In the genomic region with DNA sequence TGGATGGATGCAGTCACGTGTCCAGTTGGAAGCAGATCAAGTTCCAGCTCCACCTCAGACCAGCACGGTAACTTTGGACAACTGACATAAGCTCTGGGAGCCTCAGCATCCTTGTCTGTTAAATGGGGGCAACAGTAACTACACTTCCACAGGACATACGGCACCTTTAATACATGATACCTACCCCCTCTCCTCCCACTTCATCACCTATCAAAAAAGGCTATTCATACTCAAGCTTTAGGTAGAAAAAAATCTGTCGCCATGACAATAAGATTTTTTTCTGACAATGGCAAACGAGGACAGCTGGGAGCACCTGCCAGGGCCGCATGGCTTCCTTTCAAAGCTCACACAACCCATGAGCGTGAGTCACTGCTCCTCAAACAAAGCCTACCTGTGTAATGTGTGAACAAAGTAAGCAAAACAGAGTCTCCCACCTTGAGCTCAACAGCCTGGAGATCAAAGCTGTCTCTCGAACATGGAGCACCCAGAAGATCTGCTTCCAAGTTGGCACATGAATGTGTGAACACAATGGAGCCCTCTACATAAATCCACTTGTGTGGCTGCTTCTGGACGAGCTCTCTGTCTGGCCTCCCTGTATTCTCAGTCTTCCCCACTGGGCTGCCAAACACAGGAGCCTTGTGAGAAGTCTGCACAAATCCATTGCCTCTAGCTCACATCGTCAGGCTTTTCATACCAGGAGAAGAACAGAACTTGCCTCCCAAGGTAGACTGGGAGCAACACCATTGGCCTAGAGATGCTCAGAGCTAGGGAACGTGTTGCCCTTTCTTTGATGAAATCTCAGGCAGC, we compare ENCODE assay signal across 1 cellular context.
TF ChIP-seq lines count a peak whose summit lies in the region.

No MANE protein-coding gene starts in this region.

TF ChIP-seq in HepG2, 621 proteins besides CTCF, POLR2A, EP300 and RAD21 (continued from another document and continues in another):
- TF ChIP-seq, protein P1, sequence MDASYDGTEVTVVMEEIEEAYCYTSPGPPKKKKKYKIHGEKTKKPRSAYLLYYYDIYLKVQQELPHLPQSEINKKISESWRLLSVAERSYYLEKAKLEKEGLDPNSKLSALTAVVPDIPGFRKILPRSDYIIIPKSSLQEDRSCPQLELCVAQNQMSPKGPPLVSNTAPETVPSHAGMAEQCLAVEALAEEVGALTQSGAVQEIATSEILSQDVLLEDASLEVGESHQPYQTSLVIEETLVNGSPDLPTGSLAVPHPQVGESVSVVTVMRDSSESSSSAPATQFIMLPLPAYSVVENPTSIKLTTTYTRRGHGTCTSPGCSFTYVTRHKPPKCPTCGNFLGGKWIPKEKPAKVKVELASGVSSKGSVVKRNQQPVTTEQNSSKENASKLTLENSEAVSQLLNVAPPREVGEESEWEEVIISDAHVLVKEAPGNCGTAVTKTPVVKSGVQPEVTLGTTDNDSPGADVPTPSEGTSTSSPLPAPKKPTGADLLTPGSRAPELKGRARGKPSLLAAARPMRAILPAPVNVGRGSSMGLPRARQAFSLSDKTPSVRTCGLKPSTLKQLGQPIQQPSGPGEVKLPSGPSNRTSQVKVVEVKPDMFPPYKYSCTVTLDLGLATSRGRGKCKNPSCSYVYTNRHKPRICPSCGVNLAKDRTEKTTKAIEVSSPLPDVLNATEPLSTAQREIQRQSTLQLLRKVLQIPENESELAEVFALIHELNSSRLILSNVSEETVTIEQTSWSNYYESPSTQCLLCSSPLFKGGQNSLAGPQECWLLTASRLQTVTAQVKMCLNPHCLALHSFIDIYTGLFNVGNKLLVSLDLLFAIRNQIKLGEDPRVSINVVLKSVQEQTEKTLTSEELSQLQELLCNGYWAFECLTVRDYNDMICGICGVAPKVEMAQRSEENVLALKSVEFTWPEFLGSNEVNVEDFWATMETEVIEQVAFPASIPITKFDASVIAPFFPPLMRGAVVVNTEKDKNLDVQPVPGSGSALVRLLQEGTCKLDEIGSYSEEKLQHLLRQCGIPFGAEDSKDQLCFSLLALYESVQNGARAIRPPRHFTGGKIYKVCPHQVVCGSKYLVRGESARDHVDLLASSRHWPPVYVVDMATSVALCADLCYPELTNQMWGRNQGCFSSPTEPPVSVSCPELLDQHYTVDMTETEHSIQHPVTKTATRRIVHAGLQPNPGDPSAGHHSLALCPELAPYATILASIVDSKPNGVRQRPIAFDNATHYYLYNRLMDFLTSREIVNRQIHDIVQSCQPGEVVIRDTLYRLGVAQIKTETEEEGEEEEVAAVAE (CRISPR knock-in tag; IDR thresholded peaks at IDR 0.05; ENCODE audit: borderline replicate concordance) = peak; percentile 91; the same call in 1 of the 2 replicates
- 0 out of 2 replicates have a peak, but pooled peaks have one; percentile 58 for TF ChIP-seq RELA (CRISPR knock-in tag; IDR thresholded peaks at IDR 0.05)
- TF ChIP-seq, protein P2, sequence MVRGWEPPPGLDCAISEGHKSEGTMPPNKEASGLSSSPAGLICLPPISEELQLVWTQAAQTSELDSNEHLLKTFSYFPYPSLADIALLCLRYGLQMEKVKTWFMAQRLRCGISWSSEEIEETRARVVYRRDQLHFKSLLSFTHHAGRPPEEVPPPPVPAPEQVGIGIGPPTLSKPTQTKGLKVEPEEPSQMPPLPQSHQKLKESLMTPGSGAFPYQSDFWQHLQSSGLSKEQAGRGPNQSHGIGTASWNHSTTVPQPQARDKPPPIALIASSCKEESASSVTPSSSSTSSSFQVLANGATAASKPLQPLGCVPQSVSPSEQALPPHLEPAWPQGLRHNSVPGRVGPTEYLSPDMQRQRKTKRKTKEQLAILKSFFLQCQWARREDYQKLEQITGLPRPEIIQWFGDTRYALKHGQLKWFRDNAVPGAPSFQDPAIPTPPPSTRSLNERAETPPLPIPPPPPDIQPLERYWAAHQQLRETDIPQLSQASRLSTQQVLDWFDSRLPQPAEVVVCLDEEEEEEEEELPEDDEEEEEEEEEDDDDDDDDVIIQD (CRISPR knock-in tag; IDR thresholded peaks at IDR 0.05; ENCODE audit: low read depth) = 0 out of 2 replicates have a peak, but pooled peaks have one; percentile 61
- TF ChIP-seq CCAR2 (optimal IDR thresholded peaks at IDR 0.05; ENCODE audit: low read depth, low read length) = peak; percentile 67
- peak; percentile 51; the same call in 1 of the 2 replicates for TF ChIP-seq CBX5 (CRISPR knock-in tag; IDR thresholded peaks at IDR 0.05; ENCODE audit: borderline replicate concordance)
- no peak for TF ChIP-seq ZNF549 (CRISPR knock-in tag; IDR thresholded peaks at IDR 0.05)
- peak; percentile 62; the same call in 1 of the 2 replicates for TF ChIP-seq NFKBIZ (CRISPR knock-in tag; IDR thresholded peaks at IDR 0.05)
- peak; percentile 22; the same call in 1 of the 2 replicates for TF ChIP-seq ZNF253 (CRISPR knock-in tag; IDR thresholded peaks at IDR 0.05; ENCODE audit: borderline replicate concordance)
- TF ChIP-seq, protein P3, sequence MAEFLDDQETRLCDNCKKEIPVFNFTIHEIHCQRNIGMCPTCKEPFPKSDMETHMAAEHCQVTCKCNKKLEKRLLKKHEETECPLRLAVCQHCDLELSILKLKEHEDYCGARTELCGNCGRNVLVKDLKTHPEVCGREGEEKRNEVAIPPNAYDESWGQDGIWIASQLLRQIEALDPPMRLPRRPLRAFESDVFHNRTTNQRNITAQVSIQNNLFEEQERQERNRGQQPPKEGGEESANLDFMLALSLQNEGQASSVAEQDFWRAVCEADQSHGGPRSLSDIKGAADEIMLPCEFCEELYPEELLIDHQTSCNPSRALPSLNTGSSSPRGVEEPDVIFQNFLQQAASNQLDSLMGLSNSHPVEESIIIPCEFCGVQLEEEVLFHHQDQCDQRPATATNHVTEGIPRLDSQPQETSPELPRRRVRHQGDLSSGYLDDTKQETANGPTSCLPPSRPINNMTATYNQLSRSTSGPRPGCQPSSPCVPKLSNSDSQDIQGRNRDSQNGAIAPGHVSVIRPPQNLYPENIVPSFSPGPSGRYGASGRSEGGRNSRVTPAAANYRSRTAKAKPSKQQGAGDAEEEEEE (CRISPR knock-in tag; IDR thresholded peaks at IDR 0.05; ENCODE audit: borderline replicate concordance) = 0 out of 2 replicates have a peak, but pooled peaks have one; percentile 68
- TF ChIP-seq POGZ (CRISPR knock-in tag; IDR thresholded peaks at IDR 0.05) = peak; percentile 66; the same call in 1 of the 2 replicates
- TF ChIP-seq, protein P4, sequence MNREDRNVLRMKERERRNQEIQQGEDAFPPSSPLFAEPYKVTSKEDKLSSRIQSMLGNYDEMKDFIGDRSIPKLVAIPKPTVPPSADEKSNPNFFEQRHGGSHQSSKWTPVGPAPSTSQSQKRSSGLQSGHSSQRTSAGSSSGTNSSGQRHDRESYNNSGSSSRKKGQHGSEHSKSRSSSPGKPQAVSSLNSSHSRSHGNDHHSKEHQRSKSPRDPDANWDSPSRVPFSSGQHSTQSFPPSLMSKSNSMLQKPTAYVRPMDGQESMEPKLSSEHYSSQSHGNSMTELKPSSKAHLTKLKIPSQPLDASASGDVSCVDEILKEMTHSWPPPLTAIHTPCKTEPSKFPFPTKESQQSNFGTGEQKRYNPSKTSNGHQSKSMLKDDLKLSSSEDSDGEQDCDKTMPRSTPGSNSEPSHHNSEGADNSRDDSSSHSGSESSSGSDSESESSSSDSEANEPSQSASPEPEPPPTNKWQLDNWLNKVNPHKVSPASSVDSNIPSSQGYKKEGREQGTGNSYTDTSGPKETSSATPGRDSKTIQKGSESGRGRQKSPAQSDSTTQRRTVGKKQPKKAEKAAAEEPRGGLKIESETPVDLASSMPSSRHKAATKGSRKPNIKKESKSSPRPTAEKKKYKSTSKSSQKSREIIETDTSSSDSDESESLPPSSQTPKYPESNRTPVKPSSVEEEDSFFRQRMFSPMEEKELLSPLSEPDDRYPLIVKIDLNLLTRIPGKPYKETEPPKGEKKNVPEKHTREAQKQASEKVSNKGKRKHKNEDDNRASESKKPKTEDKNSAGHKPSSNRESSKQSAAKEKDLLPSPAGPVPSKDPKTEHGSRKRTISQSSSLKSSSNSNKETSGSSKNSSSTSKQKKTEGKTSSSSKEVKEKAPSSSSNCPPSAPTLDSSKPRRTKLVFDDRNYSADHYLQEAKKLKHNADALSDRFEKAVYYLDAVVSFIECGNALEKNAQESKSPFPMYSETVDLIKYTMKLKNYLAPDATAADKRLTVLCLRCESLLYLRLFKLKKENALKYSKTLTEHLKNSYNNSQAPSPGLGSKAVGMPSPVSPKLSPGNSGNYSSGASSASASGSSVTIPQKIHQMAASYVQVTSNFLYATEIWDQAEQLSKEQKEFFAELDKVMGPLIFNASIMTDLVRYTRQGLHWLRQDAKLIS (CRISPR knock-in tag; IDR thresholded peaks at IDR 0.05) = no peak
- TF ChIP-seq, protein P5, sequence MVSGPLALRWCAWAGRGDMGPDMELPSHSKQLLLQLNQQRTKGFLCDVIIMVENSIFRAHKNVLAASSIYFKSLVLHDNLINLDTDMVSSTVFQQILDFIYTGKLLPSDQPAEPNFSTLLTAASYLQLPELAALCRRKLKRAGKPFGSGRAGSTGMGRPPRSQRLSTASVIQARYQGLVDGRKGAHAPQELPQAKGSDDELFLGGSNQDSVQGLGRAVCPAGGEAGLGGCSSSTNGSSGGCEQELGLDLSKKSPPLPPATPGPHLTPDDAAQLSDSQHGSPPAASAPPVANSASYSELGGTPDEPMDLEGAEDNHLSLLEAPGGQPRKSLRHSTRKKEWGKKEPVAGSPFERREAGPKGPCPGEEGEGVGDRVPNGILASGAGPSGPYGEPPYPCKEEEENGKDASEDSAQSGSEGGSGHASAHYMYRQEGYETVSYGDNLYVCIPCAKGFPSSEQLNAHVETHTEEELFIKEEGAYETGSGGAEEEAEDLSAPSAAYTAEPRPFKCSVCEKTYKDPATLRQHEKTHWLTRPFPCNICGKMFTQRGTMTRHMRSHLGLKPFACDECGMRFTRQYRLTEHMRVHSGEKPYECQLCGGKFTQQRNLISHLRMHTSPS (CRISPR knock-in tag; IDR thresholded peaks at IDR 0.05; ENCODE audit: low read depth) = peak; percentile 37; the same call in 1 of the 2 replicates
- peak; percentile 89; the same call in 1 of the 2 replicates for TF ChIP-seq POLR2AphosphoS2 (IDR thresholded peaks at IDR 0.05; ENCODE audit: low read depth, low read length)
- TF ChIP-seq, protein P6, sequence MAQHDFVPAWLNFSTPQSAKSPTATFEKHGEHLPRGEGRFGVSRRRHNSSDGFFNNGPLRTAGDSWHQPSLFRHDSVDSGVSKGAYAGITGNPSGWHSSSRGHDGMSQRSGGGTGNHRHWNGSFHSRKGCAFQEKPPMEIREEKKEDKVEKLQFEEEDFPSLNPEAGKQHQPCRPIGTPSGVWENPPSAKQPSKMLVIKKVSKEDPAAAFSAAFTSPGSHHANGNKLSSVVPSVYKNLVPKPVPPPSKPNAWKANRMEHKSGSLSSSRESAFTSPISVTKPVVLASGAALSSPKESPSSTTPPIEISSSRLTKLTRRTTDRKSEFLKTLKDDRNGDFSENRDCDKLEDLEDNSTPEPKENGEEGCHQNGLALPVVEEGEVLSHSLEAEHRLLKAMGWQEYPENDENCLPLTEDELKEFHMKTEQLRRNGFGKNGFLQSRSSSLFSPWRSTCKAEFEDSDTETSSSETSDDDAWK (CRISPR knock-in tag; IDR thresholded peaks at IDR 0.05) = no peak
- TF ChIP-seq EHMT2 (IDR thresholded peaks at IDR 0.05; ENCODE audit: borderline replicate concordance, low read depth, low read length) = peak; percentile 90
- TF ChIP-seq ZNF749 (CRISPR knock-in tag; IDR thresholded peaks at IDR 0.05; ENCODE audit: borderline replicate concordance) = peak; percentile 79; the same call in 1 of the 2 replicates
- TF ChIP-seq, protein P7, sequence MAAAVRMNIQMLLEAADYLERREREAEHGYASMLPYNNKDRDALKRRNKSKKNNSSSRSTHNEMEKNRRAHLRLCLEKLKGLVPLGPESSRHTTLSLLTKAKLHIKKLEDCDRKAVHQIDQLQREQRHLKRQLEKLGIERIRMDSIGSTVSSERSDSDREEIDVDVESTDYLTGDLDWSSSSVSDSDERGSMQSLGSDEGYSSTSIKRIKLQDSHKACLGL (CRISPR knock-in tag; IDR thresholded peaks at IDR 0.05) = peak; percentile 49; the same call in 1 of the 2 replicates
- TF ChIP-seq, protein P8, sequence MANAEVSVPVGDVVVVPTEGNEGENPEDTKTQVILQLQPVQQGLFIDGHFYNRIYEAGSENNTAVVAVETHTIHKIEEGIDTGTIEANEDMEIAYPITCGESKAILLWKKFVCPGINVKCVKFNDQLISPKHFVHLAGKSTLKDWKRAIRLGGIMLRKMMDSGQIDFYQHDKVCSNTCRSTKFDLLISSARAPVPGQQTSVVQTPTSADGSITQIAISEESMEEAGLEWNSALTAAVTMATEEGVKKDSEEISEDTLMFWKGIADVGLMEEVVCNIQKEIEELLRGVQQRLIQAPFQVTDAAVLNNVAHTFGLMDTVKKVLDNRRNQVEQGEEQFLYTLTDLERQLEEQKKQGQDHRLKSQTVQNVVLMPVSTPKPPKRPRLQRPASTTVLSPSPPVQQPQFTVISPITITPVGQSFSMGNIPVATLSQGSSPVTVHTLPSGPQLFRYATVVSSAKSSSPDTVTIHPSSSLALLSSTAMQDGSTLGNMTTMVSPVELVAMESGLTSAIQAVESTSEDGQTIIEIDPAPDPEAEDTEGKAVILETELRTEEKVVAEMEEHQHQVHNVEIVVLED (CRISPR knock-in tag; IDR thresholded peaks at IDR 0.05; ENCODE audit: borderline replicate concordance) = peak; percentile 53
- peak; percentile 62 for TF ChIP-seq ZNF12 (CRISPR knock-in tag; IDR thresholded peaks at IDR 0.05)
- TF ChIP-seq KDM2A (CRISPR knock-in tag; IDR thresholded peaks at IDR 0.05; ENCODE audit: borderline replicate concordance, low read depth) = peak; percentile 74
- TF ChIP-seq PPARG (CRISPR knock-in tag; conservative IDR thresholded peaks at IDR 0.05) = peak; percentile 82
- TF ChIP-seq SAFB2 (CRISPR knock-in tag; IDR thresholded peaks at IDR 0.05; ENCODE audit: borderline replicate concordance, low read depth) = peak; percentile 88
- no peak; the same call in 1 of the 2 replicates for TF ChIP-seq ZNF724P (CRISPR knock-in tag; IDR thresholded peaks at IDR 0.05; ENCODE audit: borderline replicate concordance)
- TF ChIP-seq, protein P9, sequence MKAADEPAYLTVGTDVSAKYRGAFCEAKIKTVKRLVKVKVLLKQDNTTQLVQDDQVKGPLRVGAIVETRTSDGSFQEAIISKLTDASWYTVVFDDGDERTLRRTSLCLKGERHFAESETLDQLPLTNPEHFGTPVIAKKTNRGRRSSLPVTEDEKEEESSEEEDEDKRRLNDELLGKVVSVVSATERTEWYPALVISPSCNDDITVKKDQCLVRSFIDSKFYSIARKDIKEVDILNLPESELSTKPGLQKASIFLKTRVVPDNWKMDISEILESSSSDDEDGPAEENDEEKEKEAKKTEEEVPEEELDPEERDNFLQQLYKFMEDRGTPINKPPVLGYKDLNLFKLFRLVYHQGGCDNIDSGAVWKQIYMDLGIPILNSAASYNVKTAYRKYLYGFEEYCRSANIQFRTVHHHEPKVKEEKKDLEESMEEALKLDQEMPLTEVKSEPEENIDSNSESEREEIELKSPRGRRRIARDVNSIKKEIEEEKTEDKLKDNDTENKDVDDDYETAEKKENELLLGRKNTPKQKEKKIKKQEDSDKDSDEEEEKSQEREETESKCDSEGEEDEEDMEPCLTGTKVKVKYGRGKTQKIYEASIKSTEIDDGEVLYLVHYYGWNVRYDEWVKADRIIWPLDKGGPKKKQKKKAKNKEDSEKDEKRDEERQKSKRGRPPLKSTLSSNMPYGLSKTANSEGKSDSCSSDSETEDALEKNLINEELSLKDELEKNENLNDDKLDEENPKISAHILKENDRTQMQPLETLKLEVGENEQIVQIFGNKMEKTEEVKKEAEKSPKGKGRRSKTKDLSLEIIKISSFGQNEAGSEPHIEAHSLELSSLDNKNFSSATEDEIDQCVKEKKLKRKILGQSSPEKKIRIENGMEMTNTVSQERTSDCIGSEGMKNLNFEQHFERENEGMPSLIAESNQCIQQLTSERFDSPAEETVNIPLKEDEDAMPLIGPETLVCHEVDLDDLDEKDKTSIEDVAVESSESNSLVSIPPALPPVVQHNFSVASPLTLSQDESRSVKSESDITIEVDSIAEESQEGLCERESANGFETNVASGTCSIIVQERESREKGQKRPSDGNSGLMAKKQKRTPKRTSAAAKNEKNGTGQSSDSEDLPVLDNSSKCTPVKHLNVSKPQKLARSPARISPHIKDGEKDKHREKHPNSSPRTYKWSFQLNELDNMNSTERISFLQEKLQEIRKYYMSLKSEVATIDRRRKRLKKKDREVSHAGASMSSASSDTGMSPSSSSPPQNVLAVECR (CRISPR knock-in tag; IDR thresholded peaks at IDR 0.05; ENCODE audit: borderline replicate concordance) = peak; percentile 23; the same call in 1 of the 2 replicates
- TF ChIP-seq HIVEP1 (CRISPR knock-in tag; IDR thresholded peaks at IDR 0.05) = peak; percentile 53; the same call in 1 of the 2 replicates
